In genomic region chr2:138187221-138187620, GRCh38 we compare ENCODE assay signal across 30 cellular contexts.
"Had no signal": no experiment of that assay in that cellular context is flagged by ENCODE, and none has a peak within 500 bp of the region (broad histone marks: within the 10 kb centered on the region; RNA-seq: fewer than 3 reads in every experiment).

No MANE protein-coding gene starts in this region.

- H3K4me3 ChIP-seq: esophagus squamous epithelium, pancreas, psoas muscle, right atrium auricular region, stomach, tibial nerve had no signal

- DNase-seq: activated CD4-positive, alpha-beta memory T cell treated with anti-CD3 and anti-CD28 coated beads for 36 hours; activated CD4-positive, alpha-beta T cell treated with anti-CD3 and anti-CD28 coated beads, Interleukin-2, amount 10 ng/mL, durations not matched to agents 24 days and 14 days; activated CD4-positive, CD25-positive, alpha-beta regulatory T cell treated with anti-CD3 and anti-CD28 coated beads, Interleukin-2, amount 50 U/mL, for 72 hours; activated CD8-positive, alpha-beta memory T cell treated with anti-CD3 and anti-CD28 coated beads, Interleukin-2, amount 50 U/mL, for 4 hours; activated effector memory CD4-positive, alpha-beta T cell treated with anti-CD3 and anti-CD28 coated beads, Interleukin-2, amount 50 U/mL, for 16 hours; activated naive CD4-positive, alpha-beta T cell treated with anti-CD3 and anti-CD28 coated beads, Interleukin-2, amount 10 ng/mL, durations not matched to agents 7 days and 5 days; activated naive CD8-positive, alpha-beta T cell treated with anti-CD3 and anti-CD28 coated beads, Interleukin-2, amount 10 ng/mL, durations not matched to agents 7 days and 5 days; activated T-cell treated with anti-CD3 and anti-CD28 coated beads, Interleukin-2, amount 50 U/mL, for 1 hour; central memory CD4-positive, alpha-beta T cell; effector CD4-positive, alpha-beta T cell; esophagus squamous epithelium; glutamatergic neuron; islet precursor cell; left cardiac atrium; naive thymus-derived CD8-positive, alpha-beta T cell; pancreas; psoas muscle; stimulated activated CD4-positive, alpha-beta T cell treated with anti-CD3 and anti-CD28 coated beads, Interleukin-15, amount 100 ng/mL, for 24 hours; stimulated activated CD4-positive, alpha-beta T cell treated with anti-CD3 and anti-CD28 coated beads, Interleukin-2, amount 100 ng/mL, for 24 hours; stimulated activated naive B cell treated with anti-CD40 and anti-IgM and Interleukin-4, amounts not matched to agents 10 μg/mL and 1 μg/mL and 100 μg/mL, for 72 hours; stomach; T-helper 17 cell; T1000 had no signal

- ATAC-seq: left cardiac atrium; naive thymus-derived CD8-positive, alpha-beta T cell; pancreas; psoas muscle; stimulated activated naive B cell treated with anti-CD40 and anti-IgM and Interleukin-4, amounts not matched to agents 10 μg/mL and 1 μg/mL and 100 μg/mL, for 72 hours; T-helper 17 cell had no signal

- H3K36me3 Mint-ChIP-seq: activated CD4-positive, alpha-beta memory T cell treated with anti-CD3 and anti-CD28 coated beads for 36 hours; activated naive CD4-positive, alpha-beta T cell treated with anti-CD3 and anti-CD28 coated beads, Interleukin-2, amount 10 ng/mL, durations not matched to agents 7 days and 5 days; activated naive CD8-positive, alpha-beta T cell treated with anti-CD3 and anti-CD28 coated beads, Interleukin-2, amount 10 ng/mL, durations not matched to agents 7 days and 5 days; memory B cell; naive thymus-derived CD8-positive, alpha-beta T cell; stimulated activated naive B cell treated with anti-CD40 and anti-IgM and Interleukin-4, amounts not matched to agents 10 μg/mL and 1 μg/mL and 100 μg/mL, for 72 hours had no signal

- H3K27me3 ChIP-seq: esophagus squamous epithelium, pancreas, right atrium auricular region, stomach, tibial nerve had no signal

- H3K4me1 Mint-ChIP-seq: activated CD4-positive, alpha-beta T cell treated with anti-CD3 and anti-CD28 coated beads, Interleukin-2, amount 10 ng/mL, durations not matched to agents 24 days and 14 days; activated naive CD4-positive, alpha-beta T cell treated with anti-CD3 and anti-CD28 coated beads, Interleukin-2, amount 10 ng/mL, durations not matched to agents 7 days and 5 days; activated naive CD8-positive, alpha-beta T cell treated with anti-CD3 and anti-CD28 coated beads, Interleukin-2, amount 10 ng/mL, durations not matched to agents 7 days and 5 days; memory B cell; naive thymus-derived CD8-positive, alpha-beta T cell; stimulated activated naive B cell treated with anti-CD40 and anti-IgM and Interleukin-4, amounts not matched to agents 10 μg/mL and 1 μg/mL and 100 μg/mL, for 72 hours; T-helper 17 cell had no signal

- H3K9me3 ChIP-seq: esophagus squamous epithelium, pancreas, psoas muscle, right atrium auricular region, stomach, tibial nerve had no signal

- H3K4me1 ChIP-seq: esophagus squamous epithelium, pancreas, psoas muscle, stomach had no signal

- H3K4me3 Mint-ChIP-seq: activated CD4-positive, alpha-beta memory T cell treated with anti-CD3 and anti-CD28 coated beads for 36 hours; activated CD4-positive, alpha-beta T cell treated with anti-CD3 and anti-CD28 coated beads, Interleukin-2, amount 10 ng/mL, durations not matched to agents 24 days and 14 days; activated naive CD4-positive, alpha-beta T cell treated with anti-CD3 and anti-CD28 coated beads, Interleukin-2, amount 10 ng/mL, durations not matched to agents 7 days and 5 days; activated naive CD8-positive, alpha-beta T cell treated with anti-CD3 and anti-CD28 coated beads, Interleukin-2, amount 10 ng/mL, durations not matched to agents 7 days and 5 days; activated T-helper 1 cell treated with anti-CD3 and anti-CD28 coated beads, Interleukin-12 subunit alpha, Interleukin-12 subunit beta, Interleukin-2, Interleukin-4 antibody, amounts not matched to agents 30 ng/mL and 10 ng/mL and 1 ng/mL, durations not matched to agents 14 hours and 24 hours and 36 hours; dendritic cell treated with granulocyte-macrophage colony-stimulating factor and Interleukin-4, amounts not matched to agents 40 ng/mL and 50 ng/mL, for 4 days; memory B cell; naive thymus-derived CD8-positive, alpha-beta T cell; neural crest cell; stimulated activated naive B cell treated with anti-CD40 and anti-IgM and Interleukin-4, amounts not matched to agents 10 μg/mL and 1 μg/mL and 100 μg/mL, for 72 hours; T-helper 17 cell had no signal

- H3K27me3 Mint-ChIP-seq: activated CD4-positive, alpha-beta memory T cell treated with anti-CD3 and anti-CD28 coated beads for 36 hours; activated CD4-positive, alpha-beta T cell treated with anti-CD3 and anti-CD28 coated beads, Interleukin-2, amount 10 ng/mL, durations not matched to agents 24 days and 14 days; activated naive CD4-positive, alpha-beta T cell treated with anti-CD3 and anti-CD28 coated beads, Interleukin-2, amount 10 ng/mL, durations not matched to agents 7 days and 5 days; activated naive CD8-positive, alpha-beta T cell treated with anti-CD3 and anti-CD28 coated beads, Interleukin-2, amount 10 ng/mL, durations not matched to agents 7 days and 5 days; dendritic cell treated with granulocyte-macrophage colony-stimulating factor and Interleukin-4, amounts not matched to agents 40 ng/mL and 50 ng/mL, for 4 days; memory B cell; stimulated activated naive B cell treated with anti-CD40 and anti-IgM and Interleukin-4, amounts not matched to agents 10 μg/mL and 1 μg/mL and 100 μg/mL, for 72 hours; T-helper 17 cell had no signal

- H3K27ac ChIP-seq: epithelial cell of prostate, esophagus squamous epithelium, pancreas, psoas muscle, right atrium auricular region, stomach, tibial nerve had no signal

- H3K9me3 Mint-ChIP-seq: activated CD4-positive, alpha-beta T cell treated with anti-CD3 and anti-CD28 coated beads, Interleukin-2, amount 10 ng/mL, durations not matched to agents 24 days and 14 days; activated naive CD4-positive, alpha-beta T cell treated with anti-CD3 and anti-CD28 coated beads, Interleukin-2, amount 10 ng/mL, durations not matched to agents 7 days and 5 days; activated T-helper 1 cell treated with anti-CD3 and anti-CD28 coated beads, Interleukin-12 subunit alpha, Interleukin-12 subunit beta, Interleukin-2, Interleukin-4 antibody, amounts not matched to agents 30 ng/mL and 10 ng/mL and 1 ng/mL, durations not matched to agents 14 hours and 24 hours and 36 hours; dendritic cell treated with granulocyte-macrophage colony-stimulating factor and Interleukin-4, amounts not matched to agents 40 ng/mL and 50 ng/mL, for 4 days; memory B cell; neural crest cell; stimulated activated naive B cell treated with anti-CD40 and anti-IgM and Interleukin-4, amounts not matched to agents 10 μg/mL and 1 μg/mL and 100 μg/mL, for 72 hours had no signal

- H3K36me3 ChIP-seq: esophagus squamous epithelium, pancreas, right atrium auricular region, stomach, tibial nerve had no signal

- H3K27ac Mint-ChIP-seq: activated CD4-positive, alpha-beta memory T cell treated with anti-CD3 and anti-CD28 coated beads for 36 hours; activated CD4-positive, alpha-beta T cell treated with anti-CD3 and anti-CD28 coated beads, Interleukin-2, amount 10 ng/mL, durations not matched to agents 24 days and 14 days; activated naive CD4-positive, alpha-beta T cell treated with anti-CD3 and anti-CD28 coated beads, Interleukin-2, amount 10 ng/mL, durations not matched to agents 7 days and 5 days; activated naive CD8-positive, alpha-beta T cell treated with anti-CD3 and anti-CD28 coated beads, Interleukin-2, amount 10 ng/mL, durations not matched to agents 7 days and 5 days; activated T-helper 1 cell treated with anti-CD3 and anti-CD28 coated beads, Interleukin-12 subunit alpha, Interleukin-12 subunit beta, Interleukin-2, Interleukin-4 antibody, amounts not matched to agents 30 ng/mL and 10 ng/mL and 1 ng/mL, durations not matched to agents 14 hours and 24 hours and 36 hours; dendritic cell treated with granulocyte-macrophage colony-stimulating factor and Interleukin-4, amounts not matched to agents 40 ng/mL and 50 ng/mL, for 4 days; memory B cell; naive thymus-derived CD8-positive, alpha-beta T cell; stimulated activated naive B cell treated with anti-CD40 and anti-IgM and Interleukin-4, amounts not matched to agents 10 μg/mL and 1 μg/mL and 100 μg/mL, for 72 hours; T-helper 17 cell had no signal
